1 cellular context compared by ENCODE assay signal in the genomic region with DNA sequence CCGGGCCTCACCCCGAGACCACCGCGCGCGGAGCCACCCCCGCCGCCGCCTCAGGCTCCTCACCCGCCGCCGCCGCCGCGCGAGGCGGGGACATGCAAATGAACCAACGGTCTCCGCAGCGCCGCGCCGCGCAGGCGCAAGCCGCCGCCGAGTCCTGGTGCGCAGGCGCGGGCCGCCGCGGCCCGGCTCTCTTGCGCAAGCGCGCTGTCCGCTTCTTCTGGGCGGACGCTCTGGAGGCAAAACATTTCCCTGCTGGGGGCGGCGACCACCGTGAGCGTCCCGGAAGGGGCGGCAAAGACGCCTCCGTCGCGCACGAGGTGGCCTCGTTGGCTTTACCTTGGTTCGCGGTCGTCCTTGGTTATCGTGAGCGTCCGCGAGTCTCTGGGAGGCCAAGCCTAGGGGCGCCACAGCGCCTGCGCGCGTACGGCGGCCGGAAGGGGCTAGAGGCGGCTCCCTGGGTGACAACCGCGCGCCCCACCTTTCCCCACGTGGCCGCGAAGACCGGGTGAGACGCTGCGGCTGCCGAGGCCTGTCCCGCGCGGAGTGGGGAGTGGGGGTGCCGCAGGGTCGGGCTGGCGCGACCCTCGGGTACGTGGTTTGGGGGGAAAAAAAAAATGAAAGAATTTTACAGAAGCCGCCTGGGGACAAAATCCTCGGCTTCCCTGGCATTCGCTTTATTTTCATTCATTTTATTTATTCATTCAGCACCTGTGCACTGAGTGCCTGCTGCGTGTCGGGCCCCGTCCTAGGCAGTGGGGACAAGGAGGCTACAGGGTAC.
A peak's percentile ranks its signal among the peaks of the same experiment; 100 is the strongest.
TF ChIP-seq lines count a peak whose summit lies in the region.

A gene (plus strand): TSS at position 178 of the 778 bp plus-strand sequence. CDS start 607 bp downstream, outside the sequence.
A gene (minus strand): TSS at position 92 of the 778 bp plus-strand sequence. CDS start 2,446 bp downstream, outside the sequence.

TF ChIP-seq in HepG2, 621 proteins besides CTCF, POLR2A, EP300 and RAD21 (continued from another document and continues in another):
- TF ChIP-seq, protein P1, sequence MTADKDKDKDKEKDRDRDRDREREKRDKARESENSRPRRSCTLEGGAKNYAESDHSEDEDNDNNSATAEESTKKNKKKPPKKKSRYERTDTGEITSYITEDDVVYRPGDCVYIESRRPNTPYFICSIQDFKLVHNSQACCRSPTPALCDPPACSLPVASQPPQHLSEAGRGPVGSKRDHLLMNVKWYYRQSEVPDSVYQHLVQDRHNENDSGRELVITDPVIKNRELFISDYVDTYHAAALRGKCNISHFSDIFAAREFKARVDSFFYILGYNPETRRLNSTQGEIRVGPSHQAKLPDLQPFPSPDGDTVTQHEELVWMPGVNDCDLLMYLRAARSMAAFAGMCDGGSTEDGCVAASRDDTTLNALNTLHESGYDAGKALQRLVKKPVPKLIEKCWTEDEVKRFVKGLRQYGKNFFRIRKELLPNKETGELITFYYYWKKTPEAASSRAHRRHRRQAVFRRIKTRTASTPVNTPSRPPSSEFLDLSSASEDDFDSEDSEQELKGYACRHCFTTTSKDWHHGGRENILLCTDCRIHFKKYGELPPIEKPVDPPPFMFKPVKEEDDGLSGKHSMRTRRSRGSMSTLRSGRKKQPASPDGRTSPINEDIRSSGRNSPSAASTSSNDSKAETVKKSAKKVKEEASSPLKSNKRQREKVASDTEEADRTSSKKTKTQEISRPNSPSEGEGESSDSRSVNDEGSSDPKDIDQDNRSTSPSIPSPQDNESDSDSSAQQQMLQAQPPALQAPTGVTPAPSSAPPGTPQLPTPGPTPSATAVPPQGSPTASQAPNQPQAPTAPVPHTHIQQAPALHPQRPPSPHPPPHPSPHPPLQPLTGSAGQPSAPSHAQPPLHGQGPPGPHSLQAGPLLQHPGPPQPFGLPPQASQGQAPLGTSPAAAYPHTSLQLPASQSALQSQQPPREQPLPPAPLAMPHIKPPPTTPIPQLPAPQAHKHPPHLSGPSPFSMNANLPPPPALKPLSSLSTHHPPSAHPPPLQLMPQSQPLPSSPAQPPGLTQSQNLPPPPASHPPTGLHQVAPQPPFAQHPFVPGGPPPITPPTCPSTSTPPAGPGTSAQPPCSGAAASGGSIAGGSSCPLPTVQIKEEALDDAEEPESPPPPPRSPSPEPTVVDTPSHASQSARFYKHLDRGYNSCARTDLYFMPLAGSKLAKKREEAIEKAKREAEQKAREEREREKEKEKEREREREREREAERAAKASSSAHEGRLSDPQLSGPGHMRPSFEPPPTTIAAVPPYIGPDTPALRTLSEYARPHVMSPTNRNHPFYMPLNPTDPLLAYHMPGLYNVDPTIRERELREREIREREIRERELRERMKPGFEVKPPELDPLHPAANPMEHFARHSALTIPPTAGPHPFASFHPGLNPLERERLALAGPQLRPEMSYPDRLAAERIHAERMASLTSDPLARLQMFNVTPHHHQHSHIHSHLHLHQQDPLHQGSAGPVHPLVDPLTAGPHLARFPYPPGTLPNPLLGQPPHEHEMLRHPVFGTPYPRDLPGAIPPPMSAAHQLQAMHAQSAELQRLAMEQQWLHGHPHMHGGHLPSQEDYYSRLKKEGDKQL (CRISPR knock-in tag; IDR thresholded peaks at IDR 0.05; ENCODE audit: low read depth), result no peak
- no peak for TF ChIP-seq ZNF577 (CRISPR knock-in tag; IDR thresholded peaks at IDR 0.05; ENCODE audit: borderline replicate concordance, low read depth)
- TF ChIP-seq, protein P2, sequence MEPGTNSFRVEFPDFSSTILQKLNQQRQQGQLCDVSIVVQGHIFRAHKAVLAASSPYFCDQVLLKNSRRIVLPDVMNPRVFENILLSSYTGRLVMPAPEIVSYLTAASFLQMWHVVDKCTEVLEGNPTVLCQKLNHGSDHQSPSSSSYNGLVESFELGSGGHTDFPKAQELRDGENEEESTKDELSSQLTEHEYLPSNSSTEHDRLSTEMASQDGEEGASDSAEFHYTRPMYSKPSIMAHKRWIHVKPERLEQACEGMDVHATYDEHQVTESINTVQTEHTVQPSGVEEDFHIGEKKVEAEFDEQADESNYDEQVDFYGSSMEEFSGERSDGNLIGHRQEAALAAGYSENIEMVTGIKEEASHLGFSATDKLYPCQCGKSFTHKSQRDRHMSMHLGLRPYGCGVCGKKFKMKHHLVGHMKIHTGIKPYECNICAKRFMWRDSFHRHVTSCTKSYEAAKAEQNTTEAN (CRISPR knock-in tag; conservative IDR thresholded peaks at IDR 0.05), result 0 out of 2 replicates have a peak, but pooled peaks have one; percentile 41
- peak; percentile 37; the same call in 1 of the 2 replicates for TF ChIP-seq CENPT (CRISPR knock-in tag; IDR thresholded peaks at IDR 0.05; ENCODE audit: low read depth)
- TF ChIP-seq LCORL (IDR thresholded peaks at IDR 0.05), result no peak
- TF ChIP-seq LCORL (CRISPR knock-in tag; IDR thresholded peaks at IDR 0.05), result no peak
- TF ChIP-seq ZNF546 (CRISPR knock-in tag; conservative IDR thresholded peaks at IDR 0.05), result peak; percentile 96; the same call in 1 of the 2 replicates
- peak; percentile 95 for TF ChIP-seq ZNF224 (CRISPR knock-in tag; IDR thresholded peaks at IDR 0.05)
- no peak for TF ChIP-seq ZNF121 (CRISPR knock-in tag; IDR thresholded peaks at IDR 0.05)
- TF ChIP-seq, protein P3, sequence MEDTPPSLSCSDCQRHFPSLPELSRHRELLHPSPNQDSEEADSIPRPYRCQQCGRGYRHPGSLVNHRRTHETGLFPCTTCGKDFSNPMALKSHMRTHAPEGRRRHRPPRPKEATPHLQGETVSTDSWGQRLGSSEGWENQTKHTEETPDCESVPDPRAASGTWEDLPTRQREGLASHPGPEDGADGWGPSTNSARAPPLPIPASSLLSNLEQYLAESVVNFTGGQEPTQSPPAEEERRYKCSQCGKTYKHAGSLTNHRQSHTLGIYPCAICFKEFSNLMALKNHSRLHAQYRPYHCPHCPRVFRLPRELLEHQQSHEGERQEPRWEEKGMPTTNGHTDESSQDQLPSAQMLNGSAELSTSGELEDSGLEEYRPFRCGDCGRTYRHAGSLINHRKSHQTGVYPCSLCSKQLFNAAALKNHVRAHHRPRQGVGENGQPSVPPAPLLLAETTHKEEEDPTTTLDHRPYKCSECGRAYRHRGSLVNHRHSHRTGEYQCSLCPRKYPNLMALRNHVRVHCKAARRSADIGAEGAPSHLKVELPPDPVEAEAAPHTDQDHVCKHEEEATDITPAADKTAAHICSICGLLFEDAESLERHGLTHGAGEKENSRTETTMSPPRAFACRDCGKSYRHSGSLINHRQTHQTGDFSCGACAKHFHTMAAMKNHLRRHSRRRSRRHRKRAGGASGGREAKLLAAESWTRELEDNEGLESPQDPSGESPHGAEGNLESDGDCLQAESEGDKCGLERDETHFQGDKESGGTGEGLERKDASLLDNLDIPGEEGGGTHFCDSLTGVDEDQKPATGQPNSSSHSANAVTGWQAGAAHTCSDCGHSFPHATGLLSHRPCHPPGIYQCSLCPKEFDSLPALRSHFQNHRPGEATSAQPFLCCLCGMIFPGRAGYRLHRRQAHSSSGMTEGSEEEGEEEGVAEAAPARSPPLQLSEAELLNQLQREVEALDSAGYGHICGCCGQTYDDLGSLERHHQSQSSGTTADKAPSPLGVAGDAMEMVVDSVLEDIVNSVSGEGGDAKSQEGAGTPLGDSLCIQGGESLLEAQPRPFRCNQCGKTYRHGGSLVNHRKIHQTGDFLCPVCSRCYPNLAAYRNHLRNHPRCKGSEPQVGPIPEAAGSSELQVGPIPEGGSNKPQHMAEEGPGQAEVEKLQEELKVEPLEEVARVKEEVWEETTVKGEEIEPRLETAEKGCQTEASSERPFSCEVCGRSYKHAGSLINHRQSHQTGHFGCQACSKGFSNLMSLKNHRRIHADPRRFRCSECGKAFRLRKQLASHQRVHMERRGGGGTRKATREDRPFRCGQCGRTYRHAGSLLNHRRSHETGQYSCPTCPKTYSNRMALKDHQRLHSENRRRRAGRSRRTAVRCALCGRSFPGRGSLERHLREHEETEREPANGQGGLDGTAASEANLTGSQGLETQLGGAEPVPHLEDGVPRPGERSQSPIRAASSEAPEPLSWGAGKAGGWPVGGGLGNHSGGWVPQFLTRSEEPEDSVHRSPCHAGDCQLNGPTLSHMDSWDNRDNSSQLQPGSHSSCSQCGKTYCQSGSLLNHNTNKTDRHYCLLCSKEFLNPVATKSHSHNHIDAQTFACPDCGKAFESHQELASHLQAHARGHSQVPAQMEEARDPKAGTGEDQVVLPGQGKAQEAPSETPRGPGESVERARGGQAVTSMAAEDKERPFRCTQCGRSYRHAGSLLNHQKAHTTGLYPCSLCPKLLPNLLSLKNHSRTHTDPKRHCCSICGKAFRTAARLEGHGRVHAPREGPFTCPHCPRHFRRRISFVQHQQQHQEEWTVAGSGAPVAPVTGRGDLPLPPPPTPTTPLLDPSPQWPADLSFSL (CRISPR knock-in tag; IDR thresholded peaks at IDR 0.05), result no peak
- no peak for TF ChIP-seq CREM (IDR thresholded peaks at IDR 0.05)
- no peak for TF ChIP-seq CREM (CRISPR knock-in tag; IDR thresholded peaks at IDR 0.05)
- TF ChIP-seq ZBTB38 (CRISPR knock-in tag; IDR thresholded peaks at IDR 0.05), result peak; percentile 79; the same call in 1 of the 2 replicates
- no peak for TF ChIP-seq ZNF549 (CRISPR knock-in tag; IDR thresholded peaks at IDR 0.05)
- TF ChIP-seq KAT8 (CRISPR knock-in tag; IDR thresholded peaks at IDR 0.05), result peak; percentile 91
- no peak for TF ChIP-seq ZNF282 (IDR thresholded peaks at IDR 0.05; ENCODE audit: partially characterized antibody)
- TF ChIP-seq HDAC2 (CRISPR knock-in tag; IDR thresholded peaks at IDR 0.05), result peak; percentile 67
- peak; percentile 96 for TF ChIP-seq ZNF891 (CRISPR knock-in tag; IDR thresholded peaks at IDR 0.05)
- TF ChIP-seq HNRNPK (IDR thresholded peaks at IDR 0.05; ENCODE audit: low read depth, low read length, poor library complexity, severe bottlenecking), result peak; percentile 65
- TF ChIP-seq, protein P4, sequence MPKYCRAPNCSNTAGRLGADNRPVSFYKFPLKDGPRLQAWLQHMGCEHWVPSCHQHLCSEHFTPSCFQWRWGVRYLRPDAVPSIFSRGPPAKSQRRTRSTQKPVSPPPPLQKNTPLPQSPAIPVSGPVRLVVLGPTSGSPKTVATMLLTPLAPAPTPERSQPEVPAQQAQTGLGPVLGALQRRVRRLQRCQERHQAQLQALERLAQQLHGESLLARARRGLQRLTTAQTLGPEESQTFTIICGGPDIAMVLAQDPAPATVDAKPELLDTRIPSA (CRISPR knock-in tag; IDR thresholded peaks at IDR 0.05; ENCODE audit: borderline replicate concordance), result peak; percentile 51; the same call in 1 of the 2 replicates
- TF ChIP-seq TOPORS (CRISPR knock-in tag; IDR thresholded peaks at IDR 0.05), result peak; percentile 77; the same call in 1 of the 2 replicates
- TF ChIP-seq FOXO1 (CRISPR knock-in tag; IDR thresholded peaks at IDR 0.05), result peak; percentile 61; the same call in 1 of the 2 replicates
- TF ChIP-seq GABPA (IDR thresholded peaks at IDR 0.05; ENCODE audit: low read depth, low read length), result 0 out of 2 replicates have a peak, but pooled peaks have one; percentile 29
- peak; percentile 27; the same call in 1 of the 2 replicates for TF ChIP-seq GABPA (CRISPR knock-in tag; IDR thresholded peaks at IDR 0.05; ENCODE audit: low read depth)
- TF ChIP-seq ZNF563 (CRISPR knock-in tag; IDR thresholded peaks at IDR 0.05), result peak; percentile 89
- peak; percentile 94 for TF ChIP-seq ZNF430 (CRISPR knock-in tag; IDR thresholded peaks at IDR 0.05)
- TF ChIP-seq, protein P5, sequence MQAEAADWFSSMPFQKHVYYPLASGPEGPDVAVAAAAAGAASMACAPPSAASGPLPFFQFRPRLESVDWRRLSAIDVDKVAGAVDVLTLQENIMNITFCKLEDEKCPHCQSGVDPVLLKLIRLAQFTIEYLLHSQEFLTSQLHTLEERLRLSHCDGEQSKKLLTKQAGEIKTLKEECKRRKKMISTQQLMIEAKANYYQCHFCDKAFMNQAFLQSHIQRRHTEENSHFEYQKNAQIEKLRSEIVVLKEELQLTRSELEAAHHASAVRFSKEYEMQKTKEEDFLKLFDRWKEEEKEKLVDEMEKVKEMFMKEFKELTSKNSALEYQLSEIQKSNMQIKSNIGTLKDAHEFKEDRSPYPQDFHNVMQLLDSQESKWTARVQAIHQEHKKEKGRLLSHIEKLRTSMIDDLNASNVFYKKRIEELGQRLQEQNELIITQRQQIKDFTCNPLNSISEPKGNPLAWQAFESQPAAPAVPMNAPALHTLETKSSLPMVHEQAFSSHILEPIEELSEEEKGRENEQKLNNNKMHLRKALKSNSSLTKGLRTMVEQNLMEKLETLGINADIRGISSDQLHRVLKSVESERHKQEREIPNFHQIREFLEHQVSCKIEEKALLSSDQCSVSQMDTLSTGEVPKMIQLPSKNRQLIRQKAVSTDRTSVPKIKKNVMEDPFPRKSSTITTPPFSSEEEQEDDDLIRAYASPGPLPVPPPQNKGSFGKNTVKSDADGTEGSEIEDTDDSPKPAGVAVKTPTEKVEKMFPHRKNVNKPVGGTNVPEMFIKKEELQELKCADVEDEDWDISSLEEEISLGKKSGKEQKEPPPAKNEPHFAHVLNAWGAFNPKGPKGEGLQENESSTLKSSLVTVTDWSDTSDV (CRISPR knock-in tag; IDR thresholded peaks at IDR 0.05), result 0 out of 2 replicates have a peak, but pooled peaks have one; percentile 89
- TF ChIP-seq, protein P6, sequence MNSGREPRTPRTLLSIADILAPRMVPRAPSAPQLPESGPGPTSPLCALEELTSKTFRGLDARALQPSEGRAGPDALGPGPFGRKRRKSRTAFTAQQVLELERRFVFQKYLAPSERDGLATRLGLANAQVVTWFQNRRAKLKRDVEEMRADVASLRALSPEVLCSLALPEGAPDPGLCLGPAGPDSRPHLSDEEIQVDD (CRISPR knock-in tag; IDR thresholded peaks at IDR 0.05; ENCODE audit: borderline replicate concordance), result peak; percentile 87; the same call in 1 of the 2 replicates
- TF ChIP-seq ELF3 (CRISPR knock-in tag; IDR thresholded peaks at IDR 0.05), result no peak
- peak; percentile 66 for TF ChIP-seq MIER3 (CRISPR knock-in tag; IDR thresholded peaks at IDR 0.05; ENCODE audit: borderline replicate concordance)
- peak; percentile 91 for TF ChIP-seq ZFX (CRISPR knock-in tag; IDR thresholded peaks at IDR 0.05; ENCODE audit: low read depth)
- no peak for TF ChIP-seq DPF2 (CRISPR knock-in tag; IDR thresholded peaks at IDR 0.05; ENCODE audit: borderline replicate concordance, low read depth)
- TF ChIP-seq, protein P7, sequence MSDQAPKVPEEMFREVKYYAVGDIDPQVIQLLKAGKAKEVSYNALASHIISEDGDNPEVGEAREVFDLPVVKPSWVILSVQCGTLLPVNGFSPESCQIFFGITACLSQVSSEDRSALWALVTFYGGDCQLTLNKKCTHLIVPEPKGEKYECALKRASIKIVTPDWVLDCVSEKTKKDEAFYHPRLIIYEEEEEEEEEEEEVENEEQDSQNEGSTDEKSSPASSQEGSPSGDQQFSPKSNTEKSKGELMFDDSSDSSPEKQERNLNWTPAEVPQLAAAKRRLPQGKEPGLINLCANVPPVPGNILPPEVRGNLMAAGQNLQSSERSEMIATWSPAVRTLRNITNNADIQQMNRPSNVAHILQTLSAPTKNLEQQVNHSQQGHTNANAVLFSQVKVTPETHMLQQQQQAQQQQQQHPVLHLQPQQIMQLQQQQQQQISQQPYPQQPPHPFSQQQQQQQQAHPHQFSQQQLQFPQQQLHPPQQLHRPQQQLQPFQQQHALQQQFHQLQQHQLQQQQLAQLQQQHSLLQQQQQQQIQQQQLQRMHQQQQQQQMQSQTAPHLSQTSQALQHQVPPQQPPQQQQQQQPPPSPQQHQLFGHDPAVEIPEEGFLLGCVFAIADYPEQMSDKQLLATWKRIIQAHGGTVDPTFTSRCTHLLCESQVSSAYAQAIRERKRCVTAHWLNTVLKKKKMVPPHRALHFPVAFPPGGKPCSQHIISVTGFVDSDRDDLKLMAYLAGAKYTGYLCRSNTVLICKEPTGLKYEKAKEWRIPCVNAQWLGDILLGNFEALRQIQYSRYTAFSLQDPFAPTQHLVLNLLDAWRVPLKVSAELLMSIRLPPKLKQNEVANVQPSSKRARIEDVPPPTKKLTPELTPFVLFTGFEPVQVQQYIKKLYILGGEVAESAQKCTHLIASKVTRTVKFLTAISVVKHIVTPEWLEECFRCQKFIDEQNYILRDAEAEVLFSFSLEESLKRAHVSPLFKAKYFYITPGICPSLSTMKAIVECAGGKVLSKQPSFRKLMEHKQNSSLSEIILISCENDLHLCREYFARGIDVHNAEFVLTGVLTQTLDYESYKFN (CRISPR knock-in tag; conservative IDR thresholded peaks at IDR 0.05), result peak; percentile 37; the same call in 1 of the 2 replicates
